In the genomic region with DNA sequence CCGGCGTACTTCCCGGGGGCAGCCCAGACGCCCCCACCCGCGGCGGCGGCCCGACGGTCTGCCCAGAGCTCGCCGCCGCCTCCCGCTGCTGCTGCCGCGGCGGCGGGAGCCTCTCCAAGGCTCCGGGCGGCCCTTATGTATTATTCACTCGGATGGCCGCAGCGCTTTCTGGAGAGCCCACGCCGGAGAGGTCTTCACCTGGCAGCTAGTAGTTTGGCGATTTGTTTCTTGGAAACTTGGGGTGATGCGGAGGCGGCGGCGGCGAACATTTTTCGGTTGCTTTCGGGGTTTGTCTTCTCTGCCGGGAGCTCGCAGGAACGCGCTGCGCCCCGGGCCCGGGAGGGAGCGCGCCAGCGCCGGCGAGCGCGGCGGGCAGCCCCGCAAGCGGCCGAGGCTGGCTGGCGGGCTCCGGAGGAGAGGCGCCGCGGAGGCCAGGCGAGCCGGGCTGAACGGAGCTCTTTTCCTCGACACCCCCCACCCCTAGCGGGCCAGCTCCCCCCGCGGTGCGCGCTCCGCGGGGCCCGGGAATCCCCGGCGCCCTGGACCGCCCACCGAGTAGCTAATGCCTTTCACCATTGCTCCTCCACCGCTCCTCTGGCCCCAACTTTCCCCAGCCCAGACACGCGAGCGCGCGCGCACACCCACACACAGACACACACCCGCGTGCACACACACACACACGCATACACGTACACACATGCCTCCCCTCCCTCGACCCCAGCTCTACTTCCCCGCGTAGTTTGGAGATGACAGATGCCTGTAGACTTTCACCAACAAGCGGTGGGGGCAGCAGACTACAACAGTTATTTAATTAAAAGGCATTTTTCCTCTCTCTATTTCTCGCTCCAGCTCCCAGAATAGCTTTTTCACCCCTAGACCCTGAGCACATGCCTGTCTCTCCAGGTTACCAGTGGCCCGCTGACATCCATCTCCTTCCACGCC, we compare ENCODE assay signal across 8 cellular contexts.
DNase-seq lines count a peak whose midpoint lies in the region; ATAC-seq, FAIRE-seq and TF ChIP-seq lines count a peak whose summit lies in the region.

No MANE protein-coding gene starts in this region.

- peaks cover 19% of the 10 kb centered on the region for H3K27me3 ChIP-seq in IMR-90 (ENCODE audit: control insufficient read depth, insufficient read depth, low read length)

- in situ Hi-C loops in IMR-90 (cut with MboI; ENCODE audit: low sequenced_read_pairs) = no loop called here

- no peak overlapping the region for H2BK20ac ChIP-seq in IMR-90 (ENCODE audit: low read depth, low read length)

- no peaks in the 10 kb centered on the region; the same call in 1 of the 2 replicates for H4K20me1 ChIP-seq in IMR-90 (ENCODE audit: insufficient read depth, low read length)

- H2BK120ac ChIP-seq in IMR-90 (ENCODE audit: low read depth, low read length) = no peak overlapping the region

- no peaks in the 10 kb centered on the region for H3K79me1 ChIP-seq in IMR-90 (ENCODE audit: low read depth in 1 of 2, low read length in 2 of 2)

- ATAC-seq in IMR-90 (ENCODE audit: low read depth) (peak; percentile 24), natural killer cell (peak in 2 of 3 donors; percentile 41 to 51), HG02981 (IDR thresholded peaks at IDR 0.05; ENCODE audit: unreplicated experiment) (no peak)
- peak; percentile 22 for ATAC-seq in activated CD8-positive, alpha-beta memory T cell treated with anti-CD3 and anti-CD28 coated beads, Interleukin-2, amount 10 ng/mL, durations not matched to agents 7 days and 5 days

- H3K9ac ChIP-seq in IMR-90 (ENCODE audit: low read depth, low read length) = no peak overlapping the region

- H3K23ac ChIP-seq in IMR-90 (ENCODE audit: low read depth, low read length) = 0 out of 2 replicates have a peak overlapping the region, but pooled peaks have one; percentile 31

- H3K14ac ChIP-seq in IMR-90 (replicated peaks; ENCODE audit: low read depth, low read length) = no peak overlapping the region

- peaks cover 35% of the 10 kb centered on the region for H3K4me1 Mint-ChIP-seq in activated CD8-positive, alpha-beta memory T cell treated with anti-CD3 and anti-CD28 coated beads, Interleukin-2, amount 10 ng/mL, durations not matched to agents 7 days and 5 days
- H3K4me1 Mint-ChIP-seq in natural killer cell = peaks cover 37 to 39% of the 10 kb centered on the region in 2 donors

- no peak overlapping the region for H3K27ac Mint-ChIP-seq in activated CD8-positive, alpha-beta memory T cell treated with anti-CD3 and anti-CD28 coated beads, Interleukin-2, amount 10 ng/mL, durations not matched to agents 7 days and 5 days
- H3K27ac Mint-ChIP-seq in natural killer cell = peak overlapping the region in 1 of 2 donors; percentile 82

- intact Hi-C loops in IMR-90 (cut with micrococcal nuclease) = loop anchor here (10.0 kb wide), 2 partner anchors 214 to 324 kb away; a partner anchor contains a TSS
- intact Hi-C loops in natural killer cell (cut with micrococcal nuclease) = loop anchor here (5.0 kb wide), 1 partner anchor 111 kb away; a partner anchor contains a TSS

- H3K36me3 ChIP-seq in IMR-90 (ENCODE audit: control insufficient read depth, insufficient read depth, low read length) = no peaks in the 10 kb centered on the region

- TF ChIP-seq POLR2A in IMR-90 (IDR thresholded peaks at IDR 0.05; ENCODE audit: low read depth, low read length) = no peak

- peak overlapping the region; percentile 86 for H2AFZ ChIP-seq in IMR-90 (replicated peaks; ENCODE audit: low read length, poor library complexity)

- peaks cover 80% of the 10 kb centered on the region for H3K27me3 Mint-ChIP-seq in activated CD8-positive, alpha-beta memory T cell treated with anti-CD3 and anti-CD28 coated beads, Interleukin-2, amount 10 ng/mL, durations not matched to agents 7 days and 5 days
- peaks cover 57 to 58% of the 10 kb centered on the region in 2 donors for H3K27me3 Mint-ChIP-seq in natural killer cell (ENCODE audit: low read depth in 2 of 2)

- no peaks in the 10 kb centered on the region for H3K9me1 ChIP-seq in IMR-90 (ENCODE audit: insufficient read depth, low read length)

- no peak for TF ChIP-seq RAD21 in IMR-90 (IDR thresholded peaks at IDR 0.05; ENCODE audit: low read length)

- H3K4me1 ChIP-seq in IMR-90 (ENCODE audit: control insufficient read depth, insufficient read depth, low read length) = no peaks in the 10 kb centered on the region

- peak overlapping the region; percentile 99 for H3K4me2 ChIP-seq in IMR-90 (ENCODE audit: low read depth, low read length)

- H3K9me3 ChIP-seq in IMR-90 (ENCODE audit: control insufficient read depth, insufficient read depth, low read length) = no peaks in the 10 kb centered on the region

- H3K36me3 Mint-ChIP-seq in activated CD8-positive, alpha-beta memory T cell treated with anti-CD3 and anti-CD28 coated beads, Interleukin-2, amount 10 ng/mL, durations not matched to agents 7 days and 5 days = peaks cover 2% of the 10 kb centered on the region
- no peaks in the 10 kb centered on the region for H3K36me3 Mint-ChIP-seq in natural killer cell

- no peak overlapping the region for H4K5ac ChIP-seq in IMR-90 (ENCODE audit: low read depth, low read length)

- POLR2A ChIA-PET in IMR-90 (lab: Charles Lee; ENCODE audit: unreplicated experiment) = interaction anchor here (0.6 kb wide), 1 partner anchor 66 kb away, joined by 3 read pairs; no protein-coding TSS in a partner anchor

- no peak overlapping the region for H2AK9ac ChIP-seq in IMR-90 (replicated peaks; ENCODE audit: low read depth, low read length, poor library complexity)

- DNase-seq in Daoy (ENCODE audit: low read depth) (peak; percentile 48), IMR-90 (peak; percentile 43), fibroblast of gingiva (ENCODE audit: low read depth) (peak; percentile 37), natural killer cell (no peak), ureter (ENCODE audit: low spot score) (peak; percentile 56), GM19239 (ENCODE audit: insufficient read length, low spot score) (no peak)
- DNase-seq in activated CD8-positive, alpha-beta memory T cell treated with anti-CD3 and anti-CD28 coated beads, Interleukin-2, amount 10 ng/mL, durations not matched to agents 7 days and 5 days = peak; percentile 41

- H3K56ac ChIP-seq in IMR-90 (ENCODE audit: extremely low read depth, insufficient read depth, low read length) = no peak overlapping the region

- dilution Hi-C loops in IMR-90 (cut with HindIII; ENCODE audit: low sequenced_read_pairs, unreplicated experiment) = no loop called here

- peak overlapping the region; percentile 69 for H3K4me3 Mint-ChIP-seq in activated CD8-positive, alpha-beta memory T cell treated with anti-CD3 and anti-CD28 coated beads, Interleukin-2, amount 10 ng/mL, durations not matched to agents 7 days and 5 days
- peak overlapping the region; percentile 93 for H3K4me3 Mint-ChIP-seq in natural killer cell

- CTCF ChIA-PET in IMR-90 (lab: Yijun Ruan, JAX) = interaction anchor here (0.8 to 1.4 kb wide), 4 partner anchors 17 to 506 kb away, joined by 3 to 4 read pairs (median 3); a partner anchor contains a TSS
- CTCF ChIA-PET in activated CD8-positive, alpha-beta memory T cell treated with anti-CD3 and anti-CD28 coated beads, Interleukin-2, amount 10 ng/mL, durations not matched to agents 7 days and 5 days (lab: Charles Lee) = interaction anchor here (0.6 to 1.4 kb wide), 3 partner anchors 18 to 509 kb away, joined by 3 read pairs; no protein-coding TSS in a partner anchor

- no peak overlapping the region for H4K91ac ChIP-seq in IMR-90 (ENCODE audit: insufficient read depth, low read depth, low read length)

- no peak overlapping the region for H3K4ac ChIP-seq in IMR-90 (ENCODE audit: low read depth, low read length)

- no peak overlapping the region for H2BK5ac ChIP-seq in IMR-90 (ENCODE audit: low read depth, low read length, poor library complexity, severe bottlenecking)

- H3K9me3 Mint-ChIP-seq in activated CD8-positive, alpha-beta memory T cell treated with anti-CD3 and anti-CD28 coated beads, Interleukin-2, amount 10 ng/mL, durations not matched to agents 7 days and 5 days (ENCODE audit: low read depth) = no peaks in the 10 kb centered on the region
- no peaks in the 10 kb centered on the region for H3K9me3 Mint-ChIP-seq in natural killer cell

- FAIRE-seq in GM19239 (lab: Jason Lieb, UNC) = no peak

- no peak overlapping the region for H2AK5ac ChIP-seq in IMR-90 (ENCODE audit: low read depth, low read length)

- WGBS in IMR-90 (ENCODE audit: extremely low coverage in 2 of 2, insufficient read length in 1 of 2), 2 experiments = 0% methylated on average over 33 of the region's 90 CpGs; no CpG with 5 or more reads in 1 of the 2 experiments

- BruUV-seq in IMR-90 (replicated peaks; lab: Mats Ljungman, UMichigan) = no TSS peak

- no peak overlapping the region for H3K18ac ChIP-seq in IMR-90 (ENCODE audit: low read depth, low read length)

- no peak overlapping the region for H3K27ac ChIP-seq in IMR-90 (ENCODE audit: insufficient read depth, low read length)

- TF ChIP-seq CTCF in IMR-90 (conservative IDR thresholded peaks at IDR 0.05; ENCODE audit: low read depth, low read length) (no peak), natural killer cell (IDR thresholded peaks at IDR 0.05) (no peak)

- no peak overlapping the region for H2BK15ac ChIP-seq in IMR-90 (ENCODE audit: low read depth, low read length)

- peak overlapping the region; percentile 47 for H3K4me3 ChIP-seq in IMR-90 (ENCODE audit: insufficient read depth, low read depth, low read length)

- H4K8ac ChIP-seq in IMR-90 (ENCODE audit: low read depth in 2 of 2, low read length in 2 of 2) = no peak overlapping the region

TF ChIP-seq in IMR-90, 13 proteins besides CTCF, POLR2A, EP300 and RAD21:
- no peak for TF ChIP-seq BHLHE40 (IDR thresholded peaks at IDR 0.05; ENCODE audit: low read depth, low read length)
- TF ChIP-seq CHD1 (IDR thresholded peaks at IDR 0.05; ENCODE audit: low read depth, low read length) = no peak
- TF ChIP-seq, protein P1, sequence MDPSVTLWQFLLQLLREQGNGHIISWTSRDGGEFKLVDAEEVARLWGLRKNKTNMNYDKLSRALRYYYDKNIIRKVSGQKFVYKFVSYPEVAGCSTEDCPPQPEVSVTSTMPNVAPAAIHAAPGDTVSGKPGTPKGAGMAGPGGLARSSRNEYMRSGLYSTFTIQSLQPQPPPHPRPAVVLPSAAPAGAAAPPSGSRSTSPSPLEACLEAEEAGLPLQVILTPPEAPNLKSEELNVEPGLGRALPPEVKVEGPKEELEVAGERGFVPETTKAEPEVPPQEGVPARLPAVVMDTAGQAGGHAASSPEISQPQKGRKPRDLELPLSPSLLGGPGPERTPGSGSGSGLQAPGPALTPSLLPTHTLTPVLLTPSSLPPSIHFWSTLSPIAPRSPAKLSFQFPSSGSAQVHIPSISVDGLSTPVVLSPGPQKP (IDR thresholded peaks at IDR 0.05; ENCODE audit: borderline replicate concordance, low read depth, low read length) = no peak
- TF ChIP-seq MAZ (IDR thresholded peaks at IDR 0.05; ENCODE audit: borderline replicate concordance, low read depth, low read length) = peak; percentile 25; the same call in 1 of the 2 replicates
- no peak for TF ChIP-seq NFE2L2 (IDR thresholded peaks at IDR 0.05; ENCODE audit: low read depth, low read length)
TF ChIP-seq in IMR-90: peak in this region for 1.

Comparison
In these comparisons a context has a peak if more than half of its experiments do, and no peak if none do; other contexts are left out.
1. DNase-seq: peak in Daoy (single experiment), IMR-90 (single experiment), activated CD8-positive, alpha-beta memory T cell treated with anti-CD3 and anti-CD28 coated beads, Interleukin-2, amount 10 ng/mL, durations not matched to agents 7 days and 5 days (single experiment), fibroblast of gingiva (single experiment) and ureter (single experiment); none in natural killer cell (single experiment) and GM19239 (single experiment).